Comparison of ENCODE assay signal across 7 cellular contexts in the genomic region with DNA sequence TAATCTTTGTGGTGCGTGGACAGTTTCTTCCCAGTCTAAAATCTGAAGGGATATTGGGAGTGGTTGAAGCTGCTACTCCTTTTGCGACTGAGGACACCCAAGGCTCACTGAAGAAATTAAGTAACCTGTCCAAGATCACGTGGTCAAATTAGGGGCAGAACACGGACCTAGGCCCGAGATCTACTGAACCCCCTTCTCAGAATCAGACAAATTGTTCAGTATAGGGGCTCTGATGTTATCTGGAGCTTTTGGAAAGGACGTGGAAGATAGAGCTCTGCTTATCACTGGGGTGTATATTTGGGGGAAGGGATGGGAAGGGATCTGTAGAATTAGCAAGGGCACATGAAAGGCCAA. TPM values are rescaled to one million over a fixed set of nuclear protein-coding genes. Genes with fewer than 3 reads are reported as not detected.
DNase-seq lines count a peak whose midpoint lies in the region; ATAC-seq and TF ChIP-seq lines count a peak whose summit lies in the region.

No MANE protein-coding gene starts in this region.

- 10% methylated on average over 6 of the region's 6 CpGs for WGBS in hepatocyte (ENCODE audit: low lambda C conversion rate, missing lambda C conversion rate)

- peak overlapping the region; percentile 81 for H3K4me2 ChIP-seq in hepatocyte

- peaks cover 8% of the 10 kb centered on the region for H3K36me3 Mint-ChIP-seq in activated CD4-positive, alpha-beta memory T cell treated with anti-CD3 and anti-CD28 coated beads for 36 hours

- H3K27me3 Mint-ChIP-seq in activated CD4-positive, alpha-beta memory T cell treated with anti-CD3 and anti-CD28 coated beads for 36 hours, result no peaks in the 10 kb centered on the region
- no peaks in the 10 kb centered on the region for H3K27me3 Mint-ChIP-seq in stimulated activated naive CD8-positive, alpha-beta T cell treated with anti-CD3 and anti-CD28 coated beads, Interleukin-15, amount 100 ng/mL, for 72 hours

- no peak for ATAC-seq in stimulated activated naive CD8-positive, alpha-beta T cell treated with anti-CD3 and anti-CD28 coated beads, Interleukin-15, amount 100 ng/mL, for 72 hours
- ATAC-seq in GM18498 (IDR thresholded peaks at IDR 0.05; ENCODE audit: unreplicated experiment) (no peak), HG02970 (IDR thresholded peaks at IDR 0.05; ENCODE audit: low FRiP score, unreplicated experiment) (no peak)

- no peaks in the 10 kb centered on the region for H3K9me3 Mint-ChIP-seq in activated CD4-positive, alpha-beta memory T cell treated with anti-CD3 and anti-CD28 coated beads for 36 hours
- no peaks in the 10 kb centered on the region for H3K9me3 Mint-ChIP-seq in stimulated activated naive CD8-positive, alpha-beta T cell treated with anti-CD3 and anti-CD28 coated beads, Interleukin-15, amount 100 ng/mL, for 72 hours

- H3K36me3 ChIP-seq in HEK293 (ENCODE audit: control insufficient read depth in 2 of 2, insufficient read depth in 1 of 2, low read length in 2 of 2), result no peaks in the 10 kb centered on the region
- no peaks in the 10 kb centered on the region for H3K36me3 ChIP-seq in hepatocyte (replicated peaks; ENCODE audit: insufficient read depth, low read depth)

- H3K27ac ChIP-seq in HEK293 (ENCODE audit: extremely low read depth, low read depth, low read length) (peak overlapping the region; percentile 67; the same call in 1 of the 2 replicates), hepatocyte (peak overlapping the region; percentile 84)

- H3K4me1 ChIP-seq in HEK293 (ENCODE audit: control insufficient read depth, insufficient read depth, low read length) (no peaks in the 10 kb centered on the region), hepatocyte (ENCODE audit: insufficient read depth) (no peaks in the 10 kb centered on the region)

- CTCF ChIA-PET in HEK293 (lab: Yijun Ruan, JAX), result interaction anchor here (0.6 to 2.6 kb wide), 11 partner anchors 9 to 314 kb away, joined by 3 to 15 read pairs (median 4); no protein-coding TSS in a partner anchor
- CTCF ChIA-PET in activated CD4-positive, alpha-beta memory T cell treated with anti-CD3 and anti-CD28 coated beads for 36 hours (lab: Charles Lee), result interaction anchor here (0.7 to 4.9 kb wide), 6 partner anchors 10 to 444 kb away, joined by 3 to 26 read pairs (median 6); no protein-coding TSS in a partner anchor

- intact Hi-C loops in activated CD4-positive, alpha-beta memory T cell treated with anti-CD3 and anti-CD28 coated beads for 36 hours (cut with micrococcal nuclease), result loop anchor here (5.0 kb wide), 1 partner anchor 252 kb away; no protein-coding TSS in a partner anchor

- no peaks in the 10 kb centered on the region for H4K20me1 ChIP-seq in hepatocyte (ENCODE audit: insufficient read depth, poor library complexity, severe bottlenecking)

- H2AFZ ChIP-seq in hepatocyte, result peak overlapping the region; percentile 92

- no peaks in the 10 kb centered on the region for H3K9me2 ChIP-seq in hepatocyte (replicated peaks; ENCODE audit: insufficient read depth)

- H3K27me3 ChIP-seq in hepatocyte, result no peaks in the 10 kb centered on the region

- POLR2A ChIA-PET in HEK293 (lab: Yijun Ruan, JAX), result interaction anchor here (0.8 to 1.6 kb wide), 5 partner anchors 42 to 279 kb away, joined by 3 to 4 read pairs (median 3); a partner anchor contains a TSS
- POLR2A ChIA-PET in activated CD4-positive, alpha-beta memory T cell treated with anti-CD3 and anti-CD28 coated beads for 36 hours (lab: Charles Lee), result no interaction called here

- H3K9me3 ChIP-seq in HEK293 (ENCODE audit: control insufficient read depth, insufficient read depth, low read depth, low read length), result no peaks in the 10 kb centered on the region
- H3K9me3 ChIP-seq in hepatocyte (ENCODE audit: low read depth), result no peaks in the 10 kb centered on the region

- peak overlapping the region; percentile 85 for H3K27ac Mint-ChIP-seq in activated CD4-positive, alpha-beta memory T cell treated with anti-CD3 and anti-CD28 coated beads for 36 hours
- peak overlapping the region; percentile 98 to 99 for H3K27ac Mint-ChIP-seq in stimulated activated naive CD8-positive, alpha-beta T cell treated with anti-CD3 and anti-CD28 coated beads, Interleukin-15, amount 100 ng/mL, for 72 hours

- H3K79me2 ChIP-seq in hepatocyte, result peaks cover 5% of the 10 kb centered on the region

- H3K4me3 ChIP-seq in HEK293 (ENCODE audit: low read depth, low read length) (peak overlapping the region; percentile 94), hepatocyte (peak overlapping the region; percentile 65)

- peaks cover 25% of the 10 kb centered on the region for H3K4me1 Mint-ChIP-seq in activated CD4-positive, alpha-beta memory T cell treated with anti-CD3 and anti-CD28 coated beads for 36 hours (ENCODE audit: low read depth)
- H3K4me1 Mint-ChIP-seq in stimulated activated naive CD8-positive, alpha-beta T cell treated with anti-CD3 and anti-CD28 coated beads, Interleukin-15, amount 100 ng/mL, for 72 hours, result peaks cover 41% of the 10 kb centered on the region

- peak overlapping the region; percentile 95 for H3K4me3 Mint-ChIP-seq in activated CD4-positive, alpha-beta memory T cell treated with anti-CD3 and anti-CD28 coated beads for 36 hours
- H3K4me3 Mint-ChIP-seq in stimulated activated naive CD8-positive, alpha-beta T cell treated with anti-CD3 and anti-CD28 coated beads, Interleukin-15, amount 100 ng/mL, for 72 hours, result peak overlapping the region; percentile 98 to 99

- DNase-seq in activated CD4-positive, alpha-beta memory T cell treated with anti-CD3 and anti-CD28 coated beads for 36 hours, result no peak
- DNase-seq in hepatocyte (ENCODE audit: low spot score), result no peak
- DNase-seq in stimulated activated naive CD8-positive, alpha-beta T cell treated with anti-CD3 and anti-CD28 coated beads, Interleukin-15, amount 100 ng/mL, for 72 hours, result no peak
- DNase-seq in NK-92 treated with Interleukin-12 subunit alpha and Interleukin-12 subunit beta, amount 100 ng/mL, for 24 hours (lab: John Stamatoyannopoulos, UW), result no peak

- no peak for TF ChIP-seq CTCF in HEK293 (tag by site-specific recombination; IDR thresholded peaks at IDR 0.05)
- no peak for TF ChIP-seq CTCF in hepatocyte (IDR thresholded peaks at IDR 0.05; ENCODE audit: poor library complexity)

TF ChIP-seq in HEK293, 187 proteins besides CTCF, POLR2A, EP300 and RAD21 (continues in another document):
- TF ChIP-seq ZBTB48 (tag by site-specific recombination; IDR thresholded peaks at IDR 0.05) (peak; percentile 56), ZSCAN23 (tag by site-specific recombination; IDR thresholded peaks at IDR 0.05) (no peak), TRIM28 (IDR thresholded peaks at IDR 0.05; ENCODE audit: borderline replicate concordance, low read length) (no peak), ZNF555 (tag by site-specific recombination; conservative IDR thresholded peaks at IDR 0.05) (no peak), KLF10 (tag by site-specific recombination; IDR thresholded peaks at IDR 0.05) (no peak), BCL11A (tag by site-specific recombination; IDR thresholded peaks at IDR 0.05; ENCODE audit: low read depth) (no peak), ZBTB20 (tag by site-specific recombination; IDR thresholded peaks at IDR 0.05) (no peak), ZNF473 (tag by site-specific recombination; IDR thresholded peaks at IDR 0.05) (no peak), ZNF654 (tag by site-specific recombination; IDR thresholded peaks at IDR 0.05; ENCODE audit: low read depth) (0 out of 2 replicates have a peak, but pooled peaks have one; percentile 1), ZNF292 (tag by site-specific recombination; IDR thresholded peaks at IDR 0.05; ENCODE audit: borderline replicate concordance, low read depth) (no peak), ZNF394 (tag by site-specific recombination; IDR thresholded peaks at IDR 0.05; ENCODE audit: borderline replicate concordance) (peak; percentile 44; the same call in 1 of the 2 replicates)
- TF ChIP-seq, protein P1, sequence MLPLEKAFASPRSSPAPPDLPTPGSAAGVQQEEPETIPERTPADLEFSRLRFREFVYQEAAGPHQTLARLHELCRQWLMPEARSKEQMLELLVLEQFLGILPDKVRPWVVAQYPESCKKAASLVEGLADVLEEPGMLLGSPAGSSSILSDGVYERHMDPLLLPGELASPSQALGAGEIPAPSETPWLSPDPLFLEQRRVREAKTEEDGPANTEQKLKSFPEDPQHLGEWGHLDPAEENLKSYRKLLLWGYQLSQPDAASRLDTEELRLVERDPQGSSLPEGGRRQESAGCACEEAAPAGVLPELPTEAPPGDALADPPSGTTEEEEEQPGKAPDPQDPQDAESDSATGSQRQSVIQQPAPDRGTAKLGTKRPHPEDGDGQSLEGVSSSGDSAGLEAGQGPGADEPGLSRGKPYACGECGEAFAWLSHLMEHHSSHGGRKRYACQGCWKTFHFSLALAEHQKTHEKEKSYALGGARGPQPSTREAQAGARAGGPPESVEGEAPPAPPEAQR (tag by site-specific recombination; IDR thresholded peaks at IDR 0.05), result no peak
- TF ChIP-seq, protein P2, sequence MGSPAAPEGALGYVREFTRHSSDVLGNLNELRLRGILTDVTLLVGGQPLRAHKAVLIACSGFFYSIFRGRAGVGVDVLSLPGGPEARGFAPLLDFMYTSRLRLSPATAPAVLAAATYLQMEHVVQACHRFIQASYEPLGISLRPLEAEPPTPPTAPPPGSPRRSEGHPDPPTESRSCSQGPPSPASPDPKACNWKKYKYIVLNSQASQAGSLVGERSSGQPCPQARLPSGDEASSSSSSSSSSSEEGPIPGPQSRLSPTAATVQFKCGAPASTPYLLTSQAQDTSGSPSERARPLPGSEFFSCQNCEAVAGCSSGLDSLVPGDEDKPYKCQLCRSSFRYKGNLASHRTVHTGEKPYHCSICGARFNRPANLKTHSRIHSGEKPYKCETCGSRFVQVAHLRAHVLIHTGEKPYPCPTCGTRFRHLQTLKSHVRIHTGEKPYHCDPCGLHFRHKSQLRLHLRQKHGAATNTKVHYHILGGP (tag by site-specific recombination; IDR thresholded peaks at IDR 0.05), result no peak
- TF ChIP-seq, protein P3, sequence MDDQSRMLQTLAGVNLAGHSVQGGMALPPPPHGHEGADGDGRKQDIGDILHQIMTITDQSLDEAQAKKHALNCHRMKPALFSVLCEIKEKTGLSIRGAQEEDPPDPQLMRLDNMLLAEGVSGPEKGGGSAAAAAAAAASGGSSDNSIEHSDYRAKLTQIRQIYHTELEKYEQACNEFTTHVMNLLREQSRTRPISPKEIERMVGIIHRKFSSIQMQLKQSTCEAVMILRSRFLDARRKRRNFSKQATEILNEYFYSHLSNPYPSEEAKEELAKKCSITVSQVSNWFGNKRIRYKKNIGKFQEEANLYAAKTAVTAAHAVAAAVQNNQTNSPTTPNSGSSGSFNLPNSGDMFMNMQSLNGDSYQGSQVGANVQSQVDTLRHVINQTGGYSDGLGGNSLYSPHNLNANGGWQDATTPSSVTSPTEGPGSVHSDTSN (CRISPR knock-in tag; IDR thresholded peaks at IDR 0.05), result no peak

RNA-seq across cellular contexts. Expression of a gene that starts 0.9 kb away (rescaled TPM):
- total RNA-seq in activated CD4-positive, alpha-beta memory T cell treated with anti-CD3 and anti-CD28 coated beads for 36 hours, result 10 to 100 TPM; 25.2 to 25.7 TPM
- 6.5 and 10.9 TPM in 2 replicates for total RNA-seq in hepatocyte
- polyA plus RNA-seq in hepatocyte, result 4.2 and 4.8 TPM in 2 replicates
